In genomic region chr18:72086421-72086820, GRCh38 we compare ENCODE assay signal across 8 cellular contexts.
DNase-seq lines count a peak whose midpoint lies in the region; ATAC-seq and TF ChIP-seq lines count a peak whose summit lies in the region.

No MANE protein-coding gene starts in this region.

- DNase-seq in NCI-H1092 treated with DMSO at 0.1 percent for 48 hours (lab: John Stamatoyannopoulos, UW) (peak; percentile 16), NCI-H1092 (lab: John Stamatoyannopoulos, UW) (no peak), NCI-H2081 treated with DMSO at 0.1 percent for 48 hours (lab: John Stamatoyannopoulos, UW) (peak; percentile 34), chondrocyte (ENCODE audit: low spot score) (no peak), retinal pigment epithelial cell (ENCODE audit: low read depth) (peak; percentile 5), right atrium auricular region (ENCODE audit: low spot score) (no peak)

- H3K27me3 Mint-ChIP-seq in chondrocyte (ENCODE audit: low read depth): peaks cover 18% of the 10 kb centered on the region

- H3K4me3 ChIP-seq in retinal pigment epithelial cell (ENCODE audit: low read length) (no peak overlapping the region), right atrium auricular region (no peak overlapping the region)

- H3K9me3 ChIP-seq in right atrium auricular region: no peaks in the 10 kb centered on the region

- TF ChIP-seq CTCF in chondrocyte (IDR thresholded peaks at IDR 0.05) (peak; percentile 67), retinal pigment epithelial cell (conservative IDR thresholded peaks at IDR 0.05; ENCODE audit: low read depth, low read length) (peak; percentile 56), right atrium auricular region (IDR thresholded peaks at IDR 0.05) (peak in 1 of 2 donors; percentile 35)

- no peak overlapping the region for H3K27ac Mint-ChIP-seq in chondrocyte (ENCODE audit: unreplicated experiment)

- H3K27me3 ChIP-seq in right atrium auricular region: no peaks in the 10 kb centered on the region

- H3K36me3 Mint-ChIP-seq in chondrocyte (ENCODE audit: low read depth): no peaks in the 10 kb centered on the region

- H3K27ac ChIP-seq in right atrium auricular region: no peak overlapping the region

- ATAC-seq in GM19023 (IDR thresholded peaks at IDR 0.05; ENCODE audit: unreplicated experiment) (no peak), GM19035 (IDR thresholded peaks at IDR 0.05; ENCODE audit: unreplicated experiment) (no peak)

- no peaks in the 10 kb centered on the region for H3K4me1 ChIP-seq in right atrium auricular region

- H3K9me3 Mint-ChIP-seq in chondrocyte (ENCODE audit: low read depth): peaks cover 3% of the 10 kb centered on the region

- H3K4me3 Mint-ChIP-seq in chondrocyte (ENCODE audit: unreplicated experiment): no peak overlapping the region

- H3K4me1 Mint-ChIP-seq in chondrocyte (ENCODE audit: low read depth): no peaks in the 10 kb centered on the region

- no peaks in the 10 kb centered on the region for H3K36me3 ChIP-seq in right atrium auricular region

Comparison
In these comparisons a context has a peak if more than half of its experiments do, and no peak if none do; other contexts are left out.
1. DNase-seq: peak in NCI-H1092 treated with DMSO at 0.1 percent for 48 hours (single experiment), NCI-H2081 treated with DMSO at 0.1 percent for 48 hours (single experiment) and retinal pigment epithelial cell (single experiment); none in NCI-H1092 (single experiment), chondrocyte (single experiment) and right atrium auricular region (single experiment).